18 cellular contexts compared by ENCODE assay signal in the genomic region with DNA sequence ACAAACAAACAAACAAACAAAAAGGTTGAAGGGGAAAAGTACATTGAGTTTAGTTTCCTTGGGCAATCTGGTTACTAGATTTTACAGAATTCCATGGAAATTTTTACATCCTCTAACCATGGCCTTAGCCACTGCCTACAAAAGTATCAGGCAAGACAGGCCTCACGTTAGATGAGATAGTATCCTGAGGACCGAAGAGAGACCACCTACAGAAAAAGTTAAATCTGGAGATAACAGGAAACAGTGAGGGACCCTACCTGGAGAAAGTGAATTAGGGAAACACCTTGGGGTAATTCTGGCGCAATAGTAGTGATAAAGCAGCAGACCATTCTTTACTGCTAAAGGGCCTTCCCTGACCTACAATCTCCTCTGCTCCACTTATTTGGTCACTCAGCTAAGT. TPM values are rescaled to one million over a fixed set of nuclear protein-coding genes. Genes with fewer than 3 reads are reported as not detected.
A peak's percentile ranks its signal among the peaks of the same experiment; 100 is the strongest.
DNase-seq lines count a peak whose midpoint lies in the region; ATAC-seq and TF ChIP-seq lines count a peak whose summit lies in the region.
"Had no signal": no experiment of that assay in that cellular context is flagged by ENCODE, and none has a peak within 500 bp of the region (broad histone marks: within the 10 kb centered on the region; RNA-seq: fewer than 3 reads in every experiment).

No MANE protein-coding gene starts in this region.

- 0 out of 3 replicates have a peak overlapping the region, but pooled peaks have one; percentile 41 for H2BK15ac ChIP-seq in IMR-90 (ENCODE audit: low read depth, low read length)

- TF ChIP-seq POLR2A in IMR-90 (IDR thresholded peaks at IDR 0.05; ENCODE audit: low read depth, low read length): no peak

- no peak overlapping the region for H3K4me3 Mint-ChIP-seq in CD8-positive, alpha-beta memory T cell
- H3K4me3 Mint-ChIP-seq in activated naive CD8-positive, alpha-beta T cell treated with anti-CD3 and anti-CD28 coated beads, Interleukin-2, amount 10 ng/mL, durations not matched to agents 7 days and 5 days: no peak overlapping the region
- H3K4me3 Mint-ChIP-seq in natural killer cell: no peak overlapping the region
- H3K4me3 Mint-ChIP-seq: CD14-positive monocyte, H9 had no signal

- no peak overlapping the region for H3K9ac ChIP-seq in IMR-90 (ENCODE audit: low read depth, low read length)

- no peaks in the 10 kb centered on the region for H3K27me3 Mint-ChIP-seq in CD8-positive, alpha-beta memory T cell
- H3K27me3 Mint-ChIP-seq in activated naive CD8-positive, alpha-beta T cell treated with anti-CD3 and anti-CD28 coated beads, Interleukin-2, amount 10 ng/mL, durations not matched to agents 7 days and 5 days: no peaks in the 10 kb centered on the region
- no peaks in the 10 kb centered on the region for H3K27me3 Mint-ChIP-seq in natural killer cell (ENCODE audit: low read depth in 2 of 2)

- peaks cover 13% of the 10 kb centered on the region for H3K36me3 ChIP-seq in CD8-positive, alpha-beta memory T cell (ENCODE audit: insufficient read depth, low read length)
- H3K36me3 ChIP-seq in IMR-90 (ENCODE audit: control insufficient read depth, insufficient read depth, low read length): no peaks in the 10 kb centered on the region
- H3K36me3 ChIP-seq: SJCRH30 had no signal

- H2AK9ac ChIP-seq in IMR-90 (replicated peaks; ENCODE audit: low read depth, low read length, poor library complexity): no peak overlapping the region

- no peak overlapping the region for H3K4me2 ChIP-seq in IMR-90 (ENCODE audit: low read depth, low read length)

- in situ Hi-C loops in IMR-90 (cut with MboI; ENCODE audit: low sequenced_read_pairs): no loop called here

- 0 out of 2 replicates have a peak overlapping the region, but pooled peaks have one; percentile 8 for H2BK20ac ChIP-seq in IMR-90 (ENCODE audit: low read depth, low read length)

- no peak overlapping the region for H3K27ac ChIP-seq in CD8-positive, alpha-beta memory T cell (ENCODE audit: low read depth, low read length)
- no peak overlapping the region for H3K27ac ChIP-seq in IMR-90 (ENCODE audit: insufficient read depth, low read length)
- H3K27ac ChIP-seq: SJCRH30 had no signal

- H3K9me3 Mint-ChIP-seq in CD8-positive, alpha-beta memory T cell: no peaks in the 10 kb centered on the region
- no peaks in the 10 kb centered on the region for H3K9me3 Mint-ChIP-seq in activated naive CD8-positive, alpha-beta T cell treated with anti-CD3 and anti-CD28 coated beads, Interleukin-2, amount 10 ng/mL, durations not matched to agents 7 days and 5 days
- H3K9me3 Mint-ChIP-seq in natural killer cell: no peaks in the 10 kb centered on the region
- H3K9me3 Mint-ChIP-seq: CD14-positive monocyte, H9 had no signal

- no peak for TF ChIP-seq RAD21 in IMR-90 (IDR thresholded peaks at IDR 0.05; ENCODE audit: low read length)

- CTCF ChIA-PET in CD8-positive, alpha-beta memory T cell (lab: Charles Lee): interaction anchor here (0.9 kb wide), 1 partner anchor 20 kb away, joined by 3 read pairs; no protein-coding TSS in a partner anchor
- CTCF ChIA-PET in IMR-90 (lab: Yijun Ruan, JAX): no interaction called here

- H3K56ac ChIP-seq in IMR-90 (ENCODE audit: extremely low read depth, insufficient read depth, low read length): no peak overlapping the region

- H3K4me1 Mint-ChIP-seq in CD8-positive, alpha-beta memory T cell: peaks cover 24 to 37% (median 35%) of the 10 kb centered on the region in 3 donors
- H3K4me1 Mint-ChIP-seq in activated naive CD8-positive, alpha-beta T cell treated with anti-CD3 and anti-CD28 coated beads, Interleukin-2, amount 10 ng/mL, durations not matched to agents 7 days and 5 days: peaks cover 15% of the 10 kb centered on the region
- H3K4me1 Mint-ChIP-seq in natural killer cell: peaks cover 38 to 40% of the 10 kb centered on the region in 2 donors

- no peak overlapping the region for H3K4me3 ChIP-seq in CD8-positive, alpha-beta memory T cell (ENCODE audit: low read length)
- no peak overlapping the region for H3K4me3 ChIP-seq in IMR-90 (ENCODE audit: insufficient read depth, low read depth, low read length)
- H3K4me3 ChIP-seq: SJCRH30 had no signal

- no peak overlapping the region for H4K8ac ChIP-seq in IMR-90 (ENCODE audit: low read depth in 2 of 2, low read length in 2 of 2)

- no peak overlapping the region for H4K91ac ChIP-seq in IMR-90 (ENCODE audit: insufficient read depth, low read depth, low read length)

- no peak overlapping the region for H4K5ac ChIP-seq in IMR-90 (ENCODE audit: low read depth, low read length)

- H3K4ac ChIP-seq in IMR-90 (ENCODE audit: low read depth, low read length): no peak overlapping the region

- no peak overlapping the region for H2AFZ ChIP-seq in IMR-90 (replicated peaks; ENCODE audit: low read length, poor library complexity)

- peak overlapping the region in 7 of 8 donors; percentile 37 to 79 (median 67) for H3K27ac Mint-ChIP-seq in CD8-positive, alpha-beta memory T cell
- peak overlapping the region; percentile 31 for H3K27ac Mint-ChIP-seq in activated naive CD8-positive, alpha-beta T cell treated with anti-CD3 and anti-CD28 coated beads, Interleukin-2, amount 10 ng/mL, durations not matched to agents 7 days and 5 days
- H3K27ac Mint-ChIP-seq in natural killer cell: peak overlapping the region; percentile 98

- H4K20me1 ChIP-seq in IMR-90 (ENCODE audit: insufficient read depth, low read length): no peaks in the 10 kb centered on the region

- H3K9me1 ChIP-seq in IMR-90 (ENCODE audit: insufficient read depth, low read length): peaks cover 16% of the 10 kb centered on the region

- intact Hi-C loops in IMR-90 (cut with micrococcal nuclease) (no loop called here), natural killer cell (cut with micrococcal nuclease) (no loop called here)

- peaks cover 4% of the 10 kb centered on the region for H3K4me1 ChIP-seq in CD8-positive, alpha-beta memory T cell (ENCODE audit: insufficient read depth, low read length)
- H3K4me1 ChIP-seq in IMR-90 (ENCODE audit: control insufficient read depth, insufficient read depth, low read length): peaks cover 12% of the 10 kb centered on the region

- 100% methylated on average over 1 of the region's 3 CpGs; no CpG with 5 or more reads in 1 of the 2 experiments for WGBS in IMR-90 (ENCODE audit: extremely low coverage in 2 of 2, insufficient read length in 1 of 2), 2 experiments

- no peak overlapping the region for H3K14ac ChIP-seq in IMR-90 (replicated peaks; ENCODE audit: low read depth, low read length)

- no peak overlapping the region for H3K23ac ChIP-seq in IMR-90 (ENCODE audit: low read depth, low read length)

- 0 out of 2 replicates have a peak overlapping the region, but pooled peaks have one; percentile 26 for H2BK120ac ChIP-seq in IMR-90 (ENCODE audit: low read depth, low read length)

- no peaks in the 10 kb centered on the region for H3K9me3 ChIP-seq in CD8-positive, alpha-beta memory T cell (ENCODE audit: low read length)
- no peaks in the 10 kb centered on the region for H3K9me3 ChIP-seq in IMR-90 (ENCODE audit: control insufficient read depth, insufficient read depth, low read length)
- H3K9me3 ChIP-seq: SJCRH30 had no signal

- TF ChIP-seq CTCF in IMR-90 (conservative IDR thresholded peaks at IDR 0.05; ENCODE audit: low read depth, low read length): no peak
- no peak for TF ChIP-seq CTCF in natural killer cell (IDR thresholded peaks at IDR 0.05)

- ATAC-seq in IMR-90 (ENCODE audit: low read depth) (no peak), natural killer cell (no peak), HG03457 (IDR thresholded peaks at IDR 0.05; ENCODE audit: unreplicated experiment) (no peak), GM18873 (IDR thresholded peaks at IDR 0.05; ENCODE audit: low FRiP score, unreplicated experiment) (no peak)
- no peak for ATAC-seq in activated naive CD8-positive, alpha-beta T cell treated with anti-CD3 and anti-CD28 coated beads, Interleukin-2, amount 10 ng/mL, durations not matched to agents 7 days and 5 days (ENCODE audit: low read depth)

- no peak overlapping the region for H3K18ac ChIP-seq in IMR-90 (ENCODE audit: low read depth, low read length)

- no peak overlapping the region for H2AK5ac ChIP-seq in IMR-90 (ENCODE audit: low read depth, low read length)

- POLR2A ChIA-PET in CD8-positive, alpha-beta memory T cell (lab: Charles Lee): no interaction called here
- POLR2A ChIA-PET in IMR-90 (lab: Charles Lee; ENCODE audit: unreplicated experiment): no interaction called here
- POLR2A ChIA-PET in activated naive CD8-positive, alpha-beta T cell treated with anti-CD3 and anti-CD28 coated beads, Interleukin-2, amount 10 ng/mL, durations not matched to agents 7 days and 5 days (lab: Charles Lee): interaction anchor here (2.5 kb wide), 1 partner anchor 8 kb away, joined by 17 read pairs; the partner anchor contains the start of gene RAB29

- peaks cover 0 to 65% (median 16%) of the 10 kb centered on the region in 3 donors for H3K36me3 Mint-ChIP-seq in CD8-positive, alpha-beta memory T cell
- H3K36me3 Mint-ChIP-seq in activated naive CD8-positive, alpha-beta T cell treated with anti-CD3 and anti-CD28 coated beads, Interleukin-2, amount 10 ng/mL, durations not matched to agents 7 days and 5 days: peaks cover 36% of the 10 kb centered on the region
- H3K36me3 Mint-ChIP-seq in natural killer cell: peaks cover 18% of the 10 kb centered on the region

- H3K27me3 ChIP-seq in CD8-positive, alpha-beta memory T cell (ENCODE audit: insufficient read depth, low read length, poor library complexity, severe bottlenecking): no peaks in the 10 kb centered on the region
- H3K27me3 ChIP-seq in IMR-90 (ENCODE audit: control insufficient read depth, insufficient read depth, low read length): no peaks in the 10 kb centered on the region
- H3K27me3 ChIP-seq: SJCRH30 had no signal

- no TSS peak for BruUV-seq in IMR-90 (replicated peaks; lab: Mats Ljungman, UMichigan)

- no peak for DNase-seq in CD8-positive, alpha-beta memory T cell
- no peak for DNase-seq in IMR-90
- DNase-seq in activated naive CD8-positive, alpha-beta T cell treated with anti-CD3 and anti-CD28 coated beads, Interleukin-2, amount 10 ng/mL, durations not matched to agents 7 days and 5 days: no peak
- DNase-seq in natural killer cell: no peak
- no peak for DNase-seq in epidermal melanocyte (ENCODE audit: insufficient read length, low spot score)
- DNase-seq: AML-193, COR-L47, H9, NCI-H1092 treated with DMSO at 0.1 percent for 48 hours, NCI-H146, NCI-H2081, NCI-H2171 treated with DMSO at 0.1 percent for 48 hours, NCI-H446, NCI-H526 treated with DMSO at 0.1 percent for 48 hours, SJCRH30 had no signal

- dilution Hi-C loops in IMR-90 (cut with HindIII; ENCODE audit: low sequenced_read_pairs, unreplicated experiment): no loop called here

- H3K79me1 ChIP-seq in IMR-90 (ENCODE audit: low read depth in 1 of 2, low read length in 2 of 2): no peaks in the 10 kb centered on the region; a peak in 1 of 4 replicates

- no peak overlapping the region for H2BK5ac ChIP-seq in IMR-90 (ENCODE audit: low read depth, low read length, poor library complexity, severe bottlenecking)

RNA-seq across cellular contexts. Expression of gene RAB29, which starts 8.7 kb away (rescaled TPM):
- total RNA-seq in CD8-positive, alpha-beta memory T cell: 10 to 100 TPM; 37.1 to 39.7 TPM
- polyA plus RNA-seq in CD8-positive, alpha-beta memory T cell: 169 TPM
- total RNA-seq in IMR-90 (2012; rRNA removed): 5.8 and 7.3 TPM in 2 replicates
- polyA plus RNA-seq in IMR-90 (2012; rRNA removed): 4.4 and 5.7 TPM in 2 replicates
- polyA plus RNA-seq in IMR-90 (2012; cell fraction: cytosol; rRNA removed): 2.5 and 3.8 TPM in 2 replicates
- polyA plus RNA-seq in IMR-90 (2012; cell fraction: nucleus; rRNA removed; ENCODE audit: low replicate concordance): 2.8 and 6.3 TPM in 2 replicates
- 10 to 100 TPM; 48.5 to 50.6 TPM for total RNA-seq in activated naive CD8-positive, alpha-beta T cell treated with anti-CD3 and anti-CD28 coated beads, Interleukin-2, amount 10 ng/mL, durations not matched to agents 7 days and 5 days
- 100 to 1,000 TPM in 1 of 3 donors, 10 to 100 TPM in 2; 69.0 to 120 (median 95.1) TPM for total RNA-seq in natural killer cell

RNA-seq across cellular contexts. Expression of gene NUCKS1, which starts 16.6 kb away (rescaled TPM):
- 100 to 1,000 TPM; 162 to 202 TPM for total RNA-seq in CD8-positive, alpha-beta memory T cell
- 18.9 TPM for polyA plus RNA-seq in CD8-positive, alpha-beta memory T cell
- total RNA-seq in IMR-90 (2012; rRNA removed): 103 and 179 TPM in 2 replicates
- 29.0 and 37.9 TPM in 2 replicates for polyA plus RNA-seq in IMR-90 (2012; rRNA removed)
- polyA plus RNA-seq in IMR-90 (2012; cell fraction: cytosol; rRNA removed): 6.9 and 7.8 TPM in 2 replicates
- polyA plus RNA-seq in IMR-90 (2012; cell fraction: nucleus; rRNA removed; ENCODE audit: low replicate concordance): 1.9 and 13.9 TPM in 2 replicates
- 100 to 1,000 TPM; 200 to 211 TPM for total RNA-seq in activated naive CD8-positive, alpha-beta T cell treated with anti-CD3 and anti-CD28 coated beads, Interleukin-2, amount 10 ng/mL, durations not matched to agents 7 days and 5 days
- total RNA-seq in natural killer cell: 100 to 1,000 TPM in 2 of 3 donors, 10 to 100 TPM in 1; 89.2 to 113 (median 103) TPM

RNA-seq across cellular contexts. Expression of gene SLC41A1, which starts 46.4 kb away (rescaled TPM):
- 10 to 100 TPM; 24.1 to 27.6 TPM for total RNA-seq in CD8-positive, alpha-beta memory T cell
- 16.5 TPM for polyA plus RNA-seq in CD8-positive, alpha-beta memory T cell
- total RNA-seq in IMR-90 (2012; rRNA removed): 6.3 and 6.7 TPM in 2 replicates
- polyA plus RNA-seq in IMR-90 (2012; rRNA removed): 25.8 and 26.3 TPM in 2 replicates
- 12.9 and 17.0 TPM in 2 replicates for polyA plus RNA-seq in IMR-90 (2012; cell fraction: cytosol; rRNA removed)
- polyA plus RNA-seq in IMR-90 (2012; cell fraction: nucleus; rRNA removed; ENCODE audit: low replicate concordance): 16.2 and 38.7 TPM in 2 replicates
- 10 to 100 TPM; 16.8 to 19.6 TPM for total RNA-seq in activated naive CD8-positive, alpha-beta T cell treated with anti-CD3 and anti-CD28 coated beads, Interleukin-2, amount 10 ng/mL, durations not matched to agents 7 days and 5 days
- total RNA-seq in natural killer cell: 10 to 100 TPM; 35.3 to 47.1 (median 39.5) TPM

Comparison
In these comparisons a context has a peak if more than half of its experiments do, and no peak if none do; other contexts are left out.
1. H3K27ac Mint-ChIP-seq: peak in every context shown above with its lines; median percentile 98 in natural killer cell; 67 in CD8-positive, alpha-beta memory T cell; 31 in activated naive CD8-positive, alpha-beta T cell treated with anti-CD3 and anti-CD28 coated beads, Interleukin-2, amount 10 ng/mL, durations not matched to agents 7 days and 5 days.